ENCODE assay signal across 1 cellular context in genomic region chr3:115156255-115156654, GRCh38.
A peak's percentile ranks its signal among the peaks of the same experiment; 100 is the strongest.
TF ChIP-seq lines count a peak whose summit lies in the region.

No MANE protein-coding gene starts in this region.

TF ChIP-seq in K562, 482 proteins besides CTCF, POLR2A, EP300 and RAD21 (continued from another document):
- TF ChIP-seq STAT6 (CRISPR knock-in tag; IDR thresholded peaks at IDR 0.05) (no peak), POLR2B (IDR thresholded peaks at IDR 0.05; ENCODE audit: low read depth, partially characterized antibody) (no peak), ZNF324 (CRISPR knock-in tag; IDR thresholded peaks at IDR 0.05) (no peak), NR2C2 (CRISPR knock-in tag; IDR thresholded peaks at IDR 0.05) (no peak), NR2C2 (tag; IDR thresholded peaks at IDR 0.05) (peak; percentile 42; the same call in 1 of the 2 replicates), MITF (IDR thresholded peaks at IDR 0.05) (no peak), HDAC8 (tag; IDR thresholded peaks at IDR 0.05) (no peak), MAX (CRISPR knock-in tag; IDR thresholded peaks at IDR 0.05) (no peak), TFAM (CRISPR knock-in tag; conservative IDR thresholded peaks at IDR 0.05) (no peak), ZNF316 (IDR thresholded peaks at IDR 0.05) (no peak), CREB3 (tag; conservative IDR thresholded peaks at IDR 0.05; ENCODE audit: low read depth) (peak; percentile 89), ZNF644 (tag; IDR thresholded peaks at IDR 0.05; ENCODE audit: low read depth) (peak; percentile 59; the same call in 1 of the 2 replicates), PTTG1 (tag; IDR thresholded peaks at IDR 0.05; ENCODE audit: low read depth) (peak; percentile 75), ZNF449 (CRISPR knock-in tag; IDR thresholded peaks at IDR 0.05) (0 out of 2 replicates have a peak, but pooled peaks have one; percentile 66), MYC (IDR thresholded peaks at IDR 0.05; ENCODE audit: low read depth, low read length) (no peak), MYC (CRISPR knock-in tag; IDR thresholded peaks at IDR 0.05; ENCODE audit: borderline replicate concordance, low read depth) (no peak), DMBX1 (CRISPR knock-in tag; IDR thresholded peaks at IDR 0.05; ENCODE audit: borderline replicate concordance) (peak; percentile 86; the same call in 1 of the 2 replicates), FOXA1 (IDR thresholded peaks at IDR 0.05; ENCODE audit: borderline replicate concordance) (no peak), RBM39 (optimal IDR thresholded peaks at IDR 0.05; ENCODE audit: low read depth, low read length) (no peak)
- TF ChIP-seq, protein P1, sequence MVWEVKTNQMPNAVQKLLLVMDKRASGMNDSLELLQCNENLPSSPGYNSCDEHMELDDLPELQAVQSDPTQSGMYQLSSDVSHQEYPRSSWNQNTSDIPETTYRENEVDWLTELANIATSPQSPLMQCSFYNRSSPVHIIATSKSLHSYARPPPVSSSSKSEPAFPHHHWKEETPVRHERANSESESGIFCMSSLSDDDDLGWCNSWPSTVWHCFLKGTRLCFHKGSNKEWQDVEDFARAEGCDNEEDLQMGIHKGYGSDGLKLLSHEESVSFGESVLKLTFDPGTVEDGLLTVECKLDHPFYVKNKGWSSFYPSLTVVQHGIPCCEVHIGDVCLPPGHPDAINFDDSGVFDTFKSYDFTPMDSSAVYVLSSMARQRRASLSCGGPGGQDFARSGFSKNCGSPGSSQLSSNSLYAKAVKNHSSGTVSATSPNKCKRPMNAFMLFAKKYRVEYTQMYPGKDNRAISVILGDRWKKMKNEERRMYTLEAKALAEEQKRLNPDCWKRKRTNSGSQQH (CRISPR knock-in tag; IDR thresholded peaks at IDR 0.05), result no peak
